In genomic region chr9:136009516-136009915, GRCh38 we compare ENCODE assay signal across 25 cellular contexts. TPM values are rescaled to one million over a fixed set of nuclear protein-coding genes. Genes with fewer than 3 reads are reported as not detected.
A peak's percentile ranks its signal among the peaks of the same experiment; 100 is the strongest.
DNase-seq lines count a peak whose midpoint lies in the region; ATAC-seq, FAIRE-seq and TF ChIP-seq lines count a peak whose summit lies in the region.
"Had no signal": no experiment of that assay in that cellular context is flagged by ENCODE, and none has a peak within 500 bp of the region (broad histone marks: within the 10 kb centered on the region; RNA-seq: fewer than 3 reads in every experiment).

No MANE protein-coding gene starts in this region.

- H3K79me1 ChIP-seq in H1 (ENCODE audit: low read depth, low read length): peaks cover 3% of the 10 kb centered on the region; the same call in 1 of the 2 replicates

- H3K14ac ChIP-seq in H1 (ENCODE audit: insufficient read length): no peak overlapping the region

- H2BK5ac ChIP-seq in H1 (ENCODE audit: low read depth, low read length): peak overlapping the region; percentile 81; the same call in 1 of the 2 replicates

- no peak for TF ChIP-seq CTCF in right atrium auricular region (IDR thresholded peaks at IDR 0.05)
- TF ChIP-seq CTCF in H1 (IDR thresholded peaks at IDR 0.05; ENCODE audit: control extremely low read depth in 1 of 3, insufficient read depth in 1 of 3, low read depth in 1 of 3, low read length in 3 of 3): no peak
- no peak for TF ChIP-seq CTCF in upper lobe of right lung (IDR thresholded peaks at IDR 0.05)

- TF ChIP-seq EP300 in H1 (IDR thresholded peaks at IDR 0.05; ENCODE audit: borderline replicate concordance in 1 of 2, low read depth in 2 of 2, low read length in 2 of 2): no peak

- H3K27ac ChIP-seq in right atrium auricular region (no peak overlapping the region), H1 (ENCODE audit: low read depth, low read length) (no peak overlapping the region), mesodermal cell (ENCODE audit: low read depth, low read length, severe bottlenecking) (peak overlapping the region; percentile 74), upper lobe of right lung (peak overlapping the region; percentile 72)
- H3K27ac ChIP-seq: 22Rv1, foreskin keratinocyte had no signal

- H3K4ac ChIP-seq in H1 (replicated peaks; ENCODE audit: insufficient read length, low read depth, low read length): no peak overlapping the region

- no peak overlapping the region for H4K5ac ChIP-seq in H1 (ENCODE audit: insufficient read length, low read depth, low read length)

- H3K27me3 ChIP-seq in right atrium auricular region (no peaks in the 10 kb centered on the region), H1 (replicated peaks in 1 of 4; ENCODE audit: control insufficient read depth in 3 of 4, extremely low read depth in 1 of 4, insufficient read depth in 3 of 4, low read length in 3 of 4) (no peaks in the 10 kb centered on the region), upper lobe of right lung (no peaks in the 10 kb centered on the region)
- H3K27me3 ChIP-seq: breast epithelium, foreskin keratinocyte had no signal

- ATAC-seq in Right ventricle myocardium inferior: no peak
- no peak for ATAC-seq in upper lobe of right lung
- ATAC-seq: activated naive CD4-positive, alpha-beta T cell treated with anti-CD3 and anti-CD28 coated beads, Interleukin-2, amount 50 U/mL, for 72 hours; esophagus mucosa; foreskin keratinocyte; naive thymus-derived CD8-positive, alpha-beta T cell had no signal

- POLR2A ChIA-PET in H1 (lab: Charles Lee; ENCODE audit: partially characterized antibody): no interaction called here

- no peak overlapping the region for H2AFZ ChIP-seq in H1 (ENCODE audit: low read length)

- H4K20me1 ChIP-seq in H1 (replicated peaks in 1 of 2; ENCODE audit: control insufficient read depth in 1 of 2, insufficient read depth in 2 of 2, low read length in 2 of 2): peaks cover 0 to 5% of the 10 kb centered on the region in 2 experiments

- FAIRE-seq in H1 (lab: Jason Lieb, UNC): no peak
- FAIRE-seq: GM12892 had no signal

- H3K4me1 ChIP-seq in right atrium auricular region: peaks cover 0 to 42% of the 10 kb centered on the region in 2 donors
- H3K4me1 ChIP-seq in H1 (replicated peaks in 1 of 4; ENCODE audit: control insufficient read depth in 3 of 4, insufficient read depth in 4 of 4, low read length in 3 of 4): peaks cover 0 to 58% (median 41%) of the 10 kb centered on the region in 4 experiments; a peak in 6 of 7 replicates
- peaks cover 66% of the 10 kb centered on the region for H3K4me1 ChIP-seq in mesodermal cell (ENCODE audit: control insufficient read depth, insufficient read depth, low read length, poor library complexity, severe bottlenecking)
- H3K4me1 ChIP-seq in upper lobe of right lung: peaks cover 24% of the 10 kb centered on the region
- H3K4me1 ChIP-seq: breast epithelium, foreskin keratinocyte had no signal

- H3K18ac ChIP-seq in H1 (ENCODE audit: extremely low read depth, low read length): no peak overlapping the region; the same call in 1 of the 2 replicates

- intact Hi-C loops in Right ventricle myocardium inferior (cut with DNase I) (no loop called here), upper lobe of right lung (cut with DNase I) (no loop called here)

- peak; percentile 30 for DNase-seq in Right ventricle myocardium inferior (ENCODE audit: missing footprints)
- DNase-seq in right atrium auricular region (ENCODE audit: low spot score): no peak
- DNase-seq in H1 (ENCODE audit: low read depth in 1 of 2, low spot score in 2 of 2): no peak
- no peak for DNase-seq in upper lobe of right lung
- DNase-seq in NCI-H2029 treated with DMSO at 0.1 percent for 48 hours (lab: John Stamatoyannopoulos, UW): no peak
- no peak for DNase-seq in mucosa of gallbladder (ENCODE audit: low spot score)
- DNase-seq in AG20443 (ENCODE audit: low spot score): no peak
- DNase-seq: activated CD4-positive, alpha-beta memory T cell treated with anti-CD3 and anti-CD28 coated beads, Interleukin-2, amount 10 ng/mL, durations not matched to agents 7 days and 5 days; activated CD4-positive, alpha-beta T cell treated with anti-CD3 and anti-CD28 coated beads for 1 hour; CD8-positive, alpha-beta memory T cell; foreskin keratinocyte; GOT3; naive thymus-derived CD8-positive, alpha-beta T cell; NCI-H1105 treated with DMSO at 0.1 percent for 48 hours; NCI-H1930; NCI-H2227 treated with DMSO at 0.1 percent for 48 hours; NCI-H69; stimulated activated CD4-positive, alpha-beta T cell treated with anti-CD3 and anti-CD28 coated beads, Interleukin-2, amount 100 ng/mL, for 48 hours had no signal

- no peak for TF ChIP-seq POLR2A in H1 (IDR thresholded peaks at IDR 0.05; ENCODE audit: control extremely low read depth in 1 of 2, low read depth in 2 of 2, low read length in 2 of 2)

- no peak overlapping the region for H3K9ac ChIP-seq in H1 (replicated peaks in 1 of 4; ENCODE audit: extremely low read depth in 1 of 4, low read depth in 3 of 4, low read length in 3 of 4)

- TF ChIP-seq RAD21 in H1 (IDR thresholded peaks at IDR 0.05 in 1 of 2, conservative IDR thresholded peaks at IDR 0.05 in 1 of 2; ENCODE audit: low read depth in 2 of 2, low read length in 2 of 2): no peak

- no peak overlapping the region for H3K4me2 ChIP-seq in H1 (ENCODE audit: insufficient read depth in 1 of 2, low read depth in 2 of 2, low read length in 2 of 2)

- peak overlapping the region; percentile 14 for H3K56ac ChIP-seq in H1 (replicated peaks; ENCODE audit: insufficient read length, low read depth, low read length)

- no peak overlapping the region for H4K91ac ChIP-seq in H1 (replicated peaks; ENCODE audit: insufficient read length, low read length)

- WGBS in H1 (ENCODE audit: extremely low coverage in 1 of 2, insufficient coverage in 1 of 2, insufficient read length in 1 of 2, insufficient replicate concordance in 2 of 2, low coverage in 1 of 2, low lambda C conversion rate in 2 of 2, missing lambda C conversion rate in 1 of 2), 2 experiments: 90% methylated on average over 15 of the region's 16 CpGs; no CpG with 5 or more reads in 1 of the 2 experiments
- WGBS in mesodermal cell (ENCODE audit: insufficient coverage in 2 of 2), 2 experiments: 93 to 94% methylated on average over 13 to 15 of the region's 16 CpGs

- no peak overlapping the region; the same call in 1 of the 2 replicates for H2BK20ac ChIP-seq in H1 (ENCODE audit: low read length)

- 0 out of 2 replicates have a peak overlapping the region, but pooled peaks have one; percentile 2 for H2BK12ac ChIP-seq in H1 (ENCODE audit: low read depth, low read length)

- no peak overlapping the region for H2AK5ac ChIP-seq in H1 (ENCODE audit: low read depth, low read length)

- no peak overlapping the region for H2BK120ac ChIP-seq in H1 (replicated peaks; ENCODE audit: low read depth, low read length)

- no peaks in the 10 kb centered on the region for H3K23me2 ChIP-seq in H1 (ENCODE audit: low read depth, low read length)

- H2BK15ac ChIP-seq in H1 (ENCODE audit: low read length): no peak overlapping the region

- no peak overlapping the region for H3K23ac ChIP-seq in H1 (ENCODE audit: insufficient read length)

- H3K79me2 ChIP-seq in H1 (ENCODE audit: control insufficient read depth in 1 of 2, insufficient read depth in 2 of 2, low read length in 2 of 2): no peaks in the 10 kb centered on the region

- H3K4me3 ChIP-seq in right atrium auricular region (no peak overlapping the region), H1 (ENCODE audit: extremely low read depth in 1 of 4, insufficient read depth in 2 of 4, low read depth in 3 of 4, low read length in 4 of 4) (no peak overlapping the region), mesodermal cell (ENCODE audit: extremely low read depth, insufficient read depth, low read length, poor library complexity, severe bottlenecking) (no peak overlapping the region), upper lobe of right lung (no peak overlapping the region)
- H3K4me3 ChIP-seq: breast epithelium, coronary artery had no signal

- CTCF ChIA-PET in H1 (lab: Charles Lee; ENCODE audit: partially characterized antibody): no interaction called here

- no peak overlapping the region; the same call in 1 of the 2 replicates for H4K8ac ChIP-seq in H1 (ENCODE audit: extremely low read depth, insufficient read depth, low read length)

- H3K9me3 ChIP-seq in right atrium auricular region (no peaks in the 10 kb centered on the region), H1 (ENCODE audit: insufficient read depth in 2 of 2, low read depth in 1 of 2, low read length in 1 of 2) (no peaks in the 10 kb centered on the region), mesodermal cell (ENCODE audit: control insufficient read depth, low read length) (no peaks in the 10 kb centered on the region), upper lobe of right lung (no peaks in the 10 kb centered on the region)
- H3K9me3 ChIP-seq: breast epithelium had no signal

- peaks cover 24% of the 10 kb centered on the region for H3K36me3 ChIP-seq in right atrium auricular region
- no peaks in the 10 kb centered on the region; a peak in 1 of 8 replicates for H3K36me3 ChIP-seq in H1 (ENCODE audit: control insufficient read depth in 2 of 4, insufficient read depth in 4 of 4, low read length in 3 of 4)
- peaks cover 28% of the 10 kb centered on the region for H3K36me3 ChIP-seq in mesodermal cell (ENCODE audit: control insufficient read depth, insufficient read depth, low read length)
- peaks cover 26% of the 10 kb centered on the region for H3K36me3 ChIP-seq in upper lobe of right lung
- H3K36me3 ChIP-seq: breast epithelium had no signal

TF ChIP-seq in H1, 55 proteins besides CTCF, POLR2A, EP300 and RAD21:
- no peak for TF ChIP-seq JUND (IDR thresholded peaks at IDR 0.05; ENCODE audit: low read length)
- no peak for TF ChIP-seq RNF2 (IDR thresholded peaks at IDR 0.05; ENCODE audit: borderline replicate concordance, low read depth, low read length, missing control alignments, poor library complexity, severe bottlenecking)

RNA-seq across cellular contexts. Expression of gene UBAC1, which starts 48.3 kb away (rescaled TPM):
- total RNA-seq in Right ventricle myocardium inferior: 119 TPM
- total RNA-seq in right atrium auricular region: 10 to 100 TPM; 58.6 to 76.9 TPM
- 59.3 and 63.1 TPM in 2 replicates for total RNA-seq in H1 (2021; fragmentation: NEBNext Ultra II Directional; extraction: Animal tissue kit (Norgen Biotek cat#: 25700))
- 85.2 and 105 TPM in 2 replicates for polyA plus RNA-seq in H1 (2011; rRNA removed)
- 74.8 TPM for polyA plus RNA-seq in H1 (2011; cell fraction: cytosol; rRNA removed)
- polyA plus RNA-seq in H1 (2011; cell fraction: nucleus; rRNA removed): 68.0 TPM
- 40.4 to 56.7 TPM (median 50.5 TPM) in 4 replicates for polyA plus RNA-seq in H1 (2012, experiment 1 of 2)
- polyA plus RNA-seq in H1 (2012, experiment 2 of 2): 65.3 TPM
- 51.1 TPM for polyA plus RNA-seq in H1 (2013, experiment 1 of 2)
- 54.0 TPM for polyA plus RNA-seq in H1 (2013, experiment 2 of 2)
- polyA minus RNA-seq in H1 (2011; rRNA and poly(A)+ RNA removed): 21.6 and 41.3 TPM in 2 replicates
- polyA minus RNA-seq in H1 (2011; cell fraction: cytosol; rRNA and poly(A)+ RNA removed): 26.6 TPM
- polyA minus RNA-seq in H1 (2011; cell fraction: nucleus; rRNA and poly(A)+ RNA removed): 19.2 TPM
- 44.5 TPM for polyA plus RNA-seq in mesodermal cell (2013, experiment 1 of 2)
- polyA plus RNA-seq in mesodermal cell (2013, experiment 2 of 2): 41.5 TPM
- total RNA-seq in upper lobe of right lung: 30.1 TPM
- 35.0 TPM for total RNA-seq in mucosa of gallbladder

Comparison
In these comparisons a context has a peak if more than half of its experiments do, and no peak if none do; other contexts are left out.
1. H3K27ac ChIP-seq: peak in mesodermal cell (single experiment) and upper lobe of right lung (single experiment); none in right atrium auricular region (0 of 2) and H1 (single experiment).